ENCODE assay signal across 3 cellular contexts in the genomic region with DNA sequence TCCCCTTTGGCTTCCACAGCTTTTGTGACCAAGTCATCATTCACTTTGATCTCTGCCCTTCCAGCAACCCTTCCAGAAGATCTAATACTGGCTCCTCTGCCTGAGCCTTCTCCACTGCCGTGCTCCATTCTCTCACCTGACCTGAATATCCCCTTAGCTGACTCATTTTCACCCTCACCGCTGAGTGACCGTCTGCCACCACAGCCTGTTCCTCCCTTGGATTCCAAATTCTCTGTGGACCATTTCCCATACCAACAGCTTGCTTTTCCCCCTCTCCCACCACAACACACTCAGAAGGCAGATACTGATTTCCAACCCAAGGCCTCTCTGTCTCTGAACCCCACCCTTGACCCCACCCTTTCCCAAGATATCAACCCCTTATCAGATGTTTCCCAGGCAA. TPM values are rescaled to one million over a fixed set of nuclear protein-coding genes. Genes with fewer than 3 reads are reported as not detected.
"Had no signal": no experiment of that assay in that cellular context is flagged by ENCODE, and none has a peak within 500 bp of the region (broad histone marks: within the 10 kb centered on the region; RNA-seq: fewer than 3 reads in every experiment).

No MANE protein-coding gene starts in this region.

- ATAC-seq: GM12878 had no signal

- H3K4me3 ChIP-seq: GM12878 had no signal

- DNase-seq: GDM1, GF-D8 had no signal

RNA-seq across cellular contexts. Expression of gene SPATA31D3, which starts 24.7 kb away (rescaled TPM):
- total RNA-seq: GM12878 had no signal

RNA-seq across cellular contexts. Expression of gene SPATA31D4, which starts 39.8 kb away (rescaled TPM):
- total RNA-seq: GM12878 had no signal
